17 cellular contexts compared by ENCODE assay signal in the genomic region with DNA sequence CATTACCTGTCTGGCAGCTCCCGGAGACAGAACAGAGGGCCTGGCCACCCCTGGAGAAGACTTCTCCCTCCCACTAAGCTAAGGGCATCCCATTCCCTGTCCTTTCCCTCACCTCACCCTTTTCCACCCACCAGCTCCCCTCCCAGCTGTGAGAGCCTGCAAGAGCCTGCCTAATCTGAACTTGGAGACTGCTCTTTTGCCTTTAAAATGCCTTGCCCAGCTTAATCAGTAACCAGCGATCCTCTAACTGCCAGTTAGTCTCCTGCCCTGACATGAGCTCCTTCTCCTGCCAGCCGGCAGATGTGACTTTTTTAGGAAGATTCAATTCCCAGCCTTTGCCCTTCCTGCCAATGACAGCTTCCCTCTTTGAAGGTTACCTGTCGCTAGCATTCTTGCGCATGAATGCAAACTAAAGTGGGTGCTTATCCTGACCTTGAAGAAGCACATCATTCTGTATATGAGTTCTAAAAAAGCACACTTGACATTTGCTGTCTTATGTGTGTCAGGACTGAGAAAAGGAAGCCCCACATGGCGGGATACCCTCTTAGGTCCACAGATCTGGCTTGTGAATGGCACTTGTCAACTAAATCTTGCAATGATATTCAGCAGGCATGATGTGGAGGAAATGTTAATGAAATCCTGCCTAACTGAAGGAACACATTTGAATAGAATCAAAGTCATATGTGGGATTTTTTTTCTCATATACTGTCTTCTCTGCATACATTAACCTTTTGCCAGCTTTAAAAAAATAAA.
DNase-seq lines count a peak whose midpoint lies in the region; ATAC-seq, FAIRE-seq and TF ChIP-seq lines count a peak whose summit lies in the region.
"Had no signal": no experiment of that assay in that cellular context is flagged by ENCODE, and none has a peak within 500 bp of the region (broad histone marks: within the 10 kb centered on the region; RNA-seq: fewer than 3 reads in every experiment).

No MANE protein-coding gene starts in this region.

- H3K4me3 ChIP-seq in fibroblast of lung (replicated peaks in 1 of 4; ENCODE audit: control extremely low read depth in 1 of 4, insufficient read depth in 1 of 4, low read depth in 3 of 4, low read length in 4 of 4), result no peak overlapping the region
- no peak overlapping the region for H3K4me3 ChIP-seq in pancreas
- H3K4me3 ChIP-seq: cardiac muscle cell, heart right ventricle, lower lobe of right lung had no signal

- DNase-seq in DMS53 (lab: John Stamatoyannopoulos, UW), result peak; percentile 82
- peak; percentile 7 for DNase-seq in NCI-H345 treated with DMSO at 0.1 percent for 48 hours (lab: John Stamatoyannopoulos, UW; ENCODE audit: unreplicated experiment)
- no peak for DNase-seq in fibroblast of lung (ENCODE audit: low read depth in 2 of 2)
- DNase-seq in pancreas, result peak in 1 of 6 donors; percentile 21
- DNase-seq in foreskin melanocyte, result no peak
- DNase-seq in epidermal melanocyte (ENCODE audit: insufficient read length, low spot score), result no peak
- DNase-seq in posterior vena cava (ENCODE audit: low spot score), result no peak
- no peak for DNase-seq in SHP77 (lab: John Stamatoyannopoulos, UW)
- DNase-seq: activated naive CD4-positive, alpha-beta T cell treated with Interleukin-2 at 50 U/mL for 16 hours; heart right ventricle; Kasumi-1; lower lobe of right lung; NCI-H1694 treated with DMSO at 0.1 percent for 48 hours; occipital lobe had no signal

- peak overlapping the region; percentile 37 for H3K27ac ChIP-seq in fibroblast of lung (ENCODE audit: insufficient read depth, low read length)
- H3K27ac ChIP-seq in pancreas, result no peak overlapping the region
- H3K27ac ChIP-seq: cardiac muscle cell, lower lobe of right lung had no signal

- H3K4me2 ChIP-seq in fibroblast of lung (ENCODE audit: extremely low read depth, insufficient read depth, low read length), result no peak overlapping the region

- no peak overlapping the region for H2AFZ ChIP-seq in fibroblast of lung (ENCODE audit: low read length)

- no peaks in the 10 kb centered on the region for H3K9me3 ChIP-seq in fibroblast of lung (ENCODE audit: control insufficient read depth, insufficient read depth, low read depth, low read length)
- H3K9me3 ChIP-seq in pancreas, result no peaks in the 10 kb centered on the region
- H3K9me3 ChIP-seq: heart right ventricle, lower lobe of right lung had no signal

- H3K4me1 ChIP-seq in fibroblast of lung (ENCODE audit: control insufficient read depth, extremely low read depth, insufficient read depth, low read length), result no peaks in the 10 kb centered on the region
- H3K4me1 ChIP-seq in pancreas, result peaks cover 0 to 7% (median 4%) of the 10 kb centered on the region in 3 donors
- H3K4me1 ChIP-seq: lower lobe of right lung had no signal

- intact Hi-C loops in pancreas (cut with DNase I), result no loop called here
- intact Hi-C loops in posterior vena cava (cut with DNase I), result no loop called here

- ATAC-seq in pancreas, result peak in 3 of 4 donors; percentile 64 to 87 (median 78)

- WGBS in pancreas, 2 donors, result 24 to 26% methylated on average over 6 of the region's 6 CpGs

- H3K9ac ChIP-seq in fibroblast of lung (ENCODE audit: insufficient read depth, low read length), result no peak overlapping the region

- TF ChIP-seq CTCF in fibroblast of lung (conservative IDR thresholded peaks at IDR 0.05 in 1 of 2, IDR thresholded peaks at IDR 0.05 in 1 of 2; ENCODE audit: low read depth in 1 of 2, low read length in 2 of 2) (no peak), pancreas (IDR thresholded peaks at IDR 0.05) (no peak)

- no peaks in the 10 kb centered on the region for H3K27me3 ChIP-seq in fibroblast of lung (ENCODE audit: control insufficient read depth, insufficient read depth, low read length)
- H3K27me3 ChIP-seq in pancreas, result no peaks in the 10 kb centered on the region
- H3K27me3 ChIP-seq: cardiac muscle cell, heart right ventricle had no signal

- no peaks in the 10 kb centered on the region for H3K79me2 ChIP-seq in fibroblast of lung (ENCODE audit: control insufficient read depth, insufficient read depth, low read length)

- no peaks in the 10 kb centered on the region for H3K36me3 ChIP-seq in fibroblast of lung (ENCODE audit: control insufficient read depth, insufficient read depth, low read length)
- H3K36me3 ChIP-seq in pancreas, result no peaks in the 10 kb centered on the region
- H3K36me3 ChIP-seq: cardiac muscle cell, heart right ventricle, lower lobe of right lung had no signal

- FAIRE-seq in pancreas (lab: Jason Lieb, UNC), result no peak
- FAIRE-seq: endothelial cell of umbilical vein, GM12892 had no signal

- H4K20me1 ChIP-seq in fibroblast of lung (ENCODE audit: control insufficient read depth, extremely low read depth, insufficient read depth, low read length), result no peaks in the 10 kb centered on the region

Comparison
In these comparisons a context has a peak if more than half of its experiments do, and no peak if none do; other contexts are left out.
1. DNase-seq: peak in DMS53 (single experiment) and NCI-H345 treated with DMSO at 0.1 percent for 48 hours (single experiment); none in fibroblast of lung (0 of 2), foreskin melanocyte (single experiment), epidermal melanocyte (single experiment), posterior vena cava (single experiment) and SHP77 (0 of 2).